ENCODE assay signal across 1 cellular context in genomic region chr11:72072348-72072747, GRCh38.
A peak's percentile ranks its signal among the peaks of the same experiment; 100 is the strongest.
TF ChIP-seq lines count a peak whose summit lies in the region.

No MANE protein-coding gene starts in this region.

TF ChIP-seq in IMR-90, 13 proteins besides CTCF, POLR2A, EP300 and RAD21:
- no peak for TF ChIP-seq MAFK (IDR thresholded peaks at IDR 0.05; ENCODE audit: low read depth, low read length)
- peak; percentile 39; the same call in 1 of the 2 replicates for TF ChIP-seq MXI1 (IDR thresholded peaks at IDR 0.05; ENCODE audit: borderline replicate concordance, low read depth, low read length)
- TF ChIP-seq CEBPB (IDR thresholded peaks at IDR 0.05; ENCODE audit: low read depth, low read length): peak; percentile 50; the same call in 1 of the 2 replicates
- TF ChIP-seq USF2 (IDR thresholded peaks at IDR 0.05; ENCODE audit: low read depth, low read length): no peak
- TF ChIP-seq BHLHE40 (IDR thresholded peaks at IDR 0.05; ENCODE audit: low read depth, low read length): peak; percentile 70
- TF ChIP-seq FOS (IDR thresholded peaks at IDR 0.05; ENCODE audit: low read depth, low read length): peak; percentile 53; the same call in 1 of the 2 replicates
TF ChIP-seq in IMR-90: peak in this region for 4.
